In the genomic region with DNA sequence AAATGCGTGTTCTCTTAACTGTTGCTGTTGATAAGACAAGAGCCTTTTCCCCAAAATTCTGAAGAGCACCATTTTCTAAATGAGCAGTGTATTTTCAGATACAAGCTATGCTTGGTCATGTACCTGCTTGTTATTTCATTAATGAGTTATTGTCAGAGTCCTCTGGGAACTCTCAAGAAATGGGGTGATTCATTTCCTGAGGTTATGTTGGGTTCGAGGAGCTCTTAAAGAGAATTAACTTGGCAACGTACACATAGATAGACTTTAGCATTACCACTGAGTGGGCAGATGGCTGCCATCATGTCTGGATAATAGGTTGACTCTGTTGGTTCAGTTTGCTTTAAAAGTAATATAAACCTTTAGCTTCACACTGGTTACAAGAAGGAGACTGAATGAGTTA, we compare ENCODE assay signal across 13 cellular contexts.
DNase-seq lines count a peak whose midpoint lies in the region; ATAC-seq, FAIRE-seq and TF ChIP-seq lines count a peak whose summit lies in the region.
"Had no signal": no experiment of that assay in that cellular context is flagged by ENCODE, and none has a peak within 500 bp of the region (broad histone marks: within the 10 kb centered on the region; RNA-seq: fewer than 3 reads in every experiment).

No MANE protein-coding gene starts in this region.

- H3K9me3 ChIP-seq in keratinocyte (ENCODE audit: control insufficient read depth, low read depth, low read length), result no peaks in the 10 kb centered on the region

- peaks cover 2 to 9% of the 10 kb centered on the region in 2 experiments for H3K36me3 ChIP-seq in keratinocyte (ENCODE audit: control insufficient read depth in 2 of 2, extremely low read depth in 1 of 2, insufficient read depth in 2 of 2, low read length in 2 of 2)

- TF ChIP-seq CTCF in keratinocyte (optimal IDR thresholded peaks at IDR 0.05 in 1 of 3, IDR thresholded peaks at IDR 0.05 in 1 of 3, conservative IDR thresholded peaks at IDR 0.05 in 1 of 3; ENCODE audit: extremely low read depth in 1 of 3, insufficient read depth in 2 of 3, low read length in 3 of 3), result no peak

- peak overlapping the region; percentile 70 for H2AFZ ChIP-seq in keratinocyte (ENCODE audit: control insufficient read depth, low read length)
- H2AFZ ChIP-seq: neural progenitor cell had no signal

- H3K27ac ChIP-seq in keratinocyte (ENCODE audit: control insufficient read depth, insufficient read depth, low read length), result peak overlapping the region; percentile 86
- H3K27ac ChIP-seq: neural progenitor cell had no signal

- H3K4me1 ChIP-seq in keratinocyte (ENCODE audit: control insufficient read depth, extremely low read depth, insufficient read depth, low read length), result peaks cover 16% of the 10 kb centered on the region

- peak overlapping the region; percentile 91 for H3K4me2 ChIP-seq in keratinocyte (ENCODE audit: control insufficient read depth, extremely low read depth, insufficient read depth, low read depth, low read length)
- H3K4me2 ChIP-seq: neural progenitor cell had no signal

- no peaks in the 10 kb centered on the region for H3K79me2 ChIP-seq in keratinocyte (ENCODE audit: control insufficient read depth, insufficient read depth, low read length)

- dilution Hi-C loops in keratinocyte (cut with MboI; ENCODE audit: extremely low pct_ligation_motif_present, low sequenced_read_pairs), result no loop called here

- ATAC-seq in activated CD4-positive, CD25-positive, alpha-beta regulatory T cell treated with anti-CD3 and anti-CD28 coated beads, Interleukin-2, amount 50 U/mL, for 24 hours, result peak; percentile 48 to 60
- ATAC-seq in SK-N-SH treated with all-trans-retinoic acid at 6 μM for 48 hours (peak; percentile 64), HG02623 (IDR thresholded peaks at IDR 0.05; ENCODE audit: unreplicated experiment) (no peak)
- ATAC-seq: right cardiac atrium had no signal

- no peaks in the 10 kb centered on the region for H4K20me1 ChIP-seq in keratinocyte (ENCODE audit: control insufficient read depth, extremely low read depth, insufficient read depth, low read length)

- H3K4me3 ChIP-seq in keratinocyte (ENCODE audit: control insufficient read depth in 2 of 3, extremely low read depth in 1 of 3, insufficient read depth in 2 of 3, low read depth in 1 of 3, low read length in 3 of 3), result peak overlapping the region in 2 of 3 experiments; percentile 50 to 52
- H3K4me3 ChIP-seq: neural progenitor cell had no signal

- H3K9ac ChIP-seq in keratinocyte (ENCODE audit: control insufficient read depth, extremely low read depth, insufficient read depth, low read length), result peak overlapping the region; percentile 57
- H3K9ac ChIP-seq: neural progenitor cell had no signal

- no peak for DNase-seq in activated CD4-positive, CD25-positive, alpha-beta regulatory T cell (lab: John Stamatoyannopoulos, UW)
- peak; percentile 54 for DNase-seq in HPDE6-E6E7 (ENCODE audit: extremely low spot score)
- DNase-seq in keratinocyte (ENCODE audit: low read depth, low spot score), result peak; percentile 52
- no peak for DNase-seq in effector CD4-positive, alpha-beta T cell
- DNase-seq in NCI-H82 (lab: John Stamatoyannopoulos, UW), result no peak
- DNase-seq: GDM1, mesendoderm, NCI-H345, right cardiac atrium had no signal

- no peaks in the 10 kb centered on the region for H3K9me1 ChIP-seq in keratinocyte (ENCODE audit: control insufficient read depth, extremely low read depth, insufficient read depth, low read length)

- FAIRE-seq in keratinocyte (lab: Jason Lieb, UNC), result peak; percentile 86

- H3K27me3 ChIP-seq in keratinocyte (ENCODE audit: control insufficient read depth, extremely low read depth, insufficient read depth, low read length), result no peaks in the 10 kb centered on the region
- H3K27me3 ChIP-seq: neural progenitor cell had no signal

TF ChIP-seq in SK-N-SH treated with all-trans-retinoic acid at 6 μM for 48 hours, 23 proteins besides CTCF, POLR2A, EP300 and RAD21:
- TF ChIP-seq ESRRG (CRISPR knock-in tag; IDR thresholded peaks at IDR 0.05), result no peak
- no peak for TF ChIP-seq ZFP30 (CRISPR knock-in tag; IDR thresholded peaks at IDR 0.05)
- no peak for TF ChIP-seq OSR1 (CRISPR knock-in tag; IDR thresholded peaks at IDR 0.05)
- no peak for TF ChIP-seq CSDC2 (CRISPR knock-in tag; IDR thresholded peaks at IDR 0.05)
- TF ChIP-seq ZNF70 (CRISPR knock-in tag; IDR thresholded peaks at IDR 0.05), result no peak
- no peak for TF ChIP-seq ZNF8 (CRISPR knock-in tag; IDR thresholded peaks at IDR 0.05)
- TF ChIP-seq, protein P1, sequence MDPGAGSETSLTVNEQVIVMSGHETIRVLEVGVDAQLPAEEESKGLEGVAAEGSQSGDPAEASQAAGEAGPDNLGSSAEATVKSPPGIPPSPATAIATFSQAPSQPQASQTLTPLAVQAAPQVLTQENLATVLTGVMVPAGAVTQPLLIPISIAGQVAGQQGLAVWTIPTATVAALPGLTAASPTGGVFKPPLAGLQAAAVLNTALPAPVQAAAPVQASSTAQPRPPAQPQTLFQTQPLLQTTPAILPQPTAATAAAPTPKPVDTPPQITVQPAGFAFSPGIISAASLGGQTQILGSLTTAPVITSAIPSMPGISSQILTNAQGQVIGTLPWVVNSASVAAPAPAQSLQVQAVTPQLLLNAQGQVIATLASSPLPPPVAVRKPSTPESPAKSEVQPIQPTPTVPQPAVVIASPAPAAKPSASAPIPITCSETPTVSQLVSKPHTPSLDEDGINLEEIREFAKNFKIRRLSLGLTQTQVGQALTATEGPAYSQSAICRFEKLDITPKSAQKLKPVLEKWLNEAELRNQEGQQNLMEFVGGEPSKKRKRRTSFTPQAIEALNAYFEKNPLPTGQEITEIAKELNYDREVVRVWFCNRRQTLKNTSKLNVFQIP (CRISPR knock-in tag; IDR thresholded peaks at IDR 0.05; ENCODE audit: borderline replicate concordance, low read depth), result no peak
- TF ChIP-seq ARNTL (CRISPR knock-in tag; IDR thresholded peaks at IDR 0.05; ENCODE audit: borderline replicate concordance, low read depth), result no peak
TF ChIP-seq in SK-N-SH treated with all-trans-retinoic acid at 6 μM for 48 hours: peak in this region for 0.

Comparison
In these comparisons a context has a peak if more than half of its experiments do, and no peak if none do; other contexts are left out.
1. DNase-seq: peak in HPDE6-E6E7 (single experiment) and keratinocyte (single experiment); none in activated CD4-positive, CD25-positive, alpha-beta regulatory T cell (0 of 4), effector CD4-positive, alpha-beta T cell (single experiment) and NCI-H82 (single experiment).